8 cellular contexts compared by ENCODE assay signal in genomic region chrX:14029425-14030247, GRCh38. TPM values are rescaled to one million over a fixed set of nuclear protein-coding genes. Genes with fewer than 3 reads are reported as not detected.
A peak's percentile ranks its signal among the peaks of the same experiment; 100 is the strongest.
DNase-seq lines count a peak whose midpoint lies in the region; ATAC-seq, FAIRE-seq and TF ChIP-seq lines count a peak whose summit lies in the region.

GEMIN8 (minus strand) TSS chrX:14029892; CDS start chrX:14021478, 8,414 bp downstream.

- H3K36me3 ChIP-seq in astrocyte (ENCODE audit: insufficient read depth, low read length) (no peaks in the 10 kb centered on the region), hepatocyte (replicated peaks; ENCODE audit: insufficient read depth, low read depth) (no peaks in the 10 kb centered on the region)

- H3K27ac ChIP-seq in astrocyte (ENCODE audit: low read depth, low read length) = peak within 1 kb of the TSS; percentile 90
- peak within 1 kb of the TSS; percentile 86 for H3K27ac ChIP-seq in hepatocyte

- no peaks in the 10 kb centered on the region for H3K36me3 Mint-ChIP-seq in astrocyte (ENCODE audit: low read depth, unreplicated experiment)

- no peaks in the 10 kb centered on the region for H3K27me3 Mint-ChIP-seq in astrocyte (ENCODE audit: low read depth, unreplicated experiment)

- peak; percentile 74 for FAIRE-seq in astrocyte (lab: Jason Lieb, UNC)

- peak; percentile 53 for DNase-seq in NCI-H1694 treated with DMSO at 0.1 percent for 48 hours (lab: John Stamatoyannopoulos, UW)
- DNase-seq in T-helper 22 cell (ENCODE audit: low read depth) = peak; percentile 86
- peak; percentile 86 for DNase-seq in astrocyte (ENCODE audit: low read depth)
- DNase-seq in hepatocyte (ENCODE audit: low spot score) = peak; percentile 91
- peak; percentile 91 for DNase-seq in retina
- no peak for DNase-seq in cortex of kidney (lab: John Stamatoyannopoulos, UW)

- peak within 1 kb of the TSS; percentile 95 for H3K4me3 Mint-ChIP-seq in astrocyte (ENCODE audit: unreplicated experiment)

- H3K9me3 Mint-ChIP-seq in astrocyte (ENCODE audit: unreplicated experiment) = no peaks in the 10 kb centered on the region

- peak within 1 kb of the TSS; percentile 70 for H3K4me3 ChIP-seq in astrocyte (ENCODE audit: insufficient read depth, low read depth, low read length)
- H3K4me3 ChIP-seq in hepatocyte = peak within 1 kb of the TSS; percentile 36

- H3K79me2 ChIP-seq in astrocyte (ENCODE audit: insufficient read depth, low read length) (no peaks in the 10 kb centered on the region), hepatocyte (peaks cover 6% of the 10 kb centered on the region)

- peak within 1 kb of the TSS; percentile 47 for H2AFZ ChIP-seq in astrocyte (ENCODE audit: low read depth, low read length)
- peak within 1 kb of the TSS; percentile 66 for H2AFZ ChIP-seq in hepatocyte

- H3K4me1 Mint-ChIP-seq in astrocyte (ENCODE audit: low read depth, unreplicated experiment) = peaks cover 15% of the 10 kb centered on the region

- peaks cover 25% of the 10 kb centered on the region for H3K4me1 ChIP-seq in astrocyte (ENCODE audit: insufficient read depth, low read length)
- H3K4me1 ChIP-seq in hepatocyte (ENCODE audit: insufficient read depth) = no peaks in the 10 kb centered on the region

- peak within 1 kb of the TSS; percentile 86 for H3K4me2 ChIP-seq in astrocyte (ENCODE audit: low read length)
- H3K4me2 ChIP-seq in hepatocyte = peak within 1 kb of the TSS; percentile 70

- ATAC-seq in HG02884 (IDR thresholded peaks at IDR 0.05; ENCODE audit: unreplicated experiment) = peak; percentile 77

- TF ChIP-seq POLR2A in GM15510 (IDR thresholded peaks at IDR 0.05; ENCODE audit: borderline replicate concordance, extremely low read depth, insufficient read length) = peak; percentile 82

- TF ChIP-seq CTCF in astrocyte (IDR thresholded peaks at IDR 0.05; ENCODE audit: insufficient read depth, low read depth, low read length) (no peak), hepatocyte (IDR thresholded peaks at IDR 0.05; ENCODE audit: poor library complexity) (no peak)

- H4K20me1 ChIP-seq in astrocyte (ENCODE audit: insufficient read depth, low read length) = no peaks in the 10 kb centered on the region
- no peaks in the 10 kb centered on the region for H4K20me1 ChIP-seq in hepatocyte (ENCODE audit: insufficient read depth, poor library complexity, severe bottlenecking)

- no peaks in the 10 kb centered on the region for H3K9me2 ChIP-seq in hepatocyte (replicated peaks; ENCODE audit: insufficient read depth)

- WGBS in hepatocyte (ENCODE audit: low lambda C conversion rate, missing lambda C conversion rate) = 45% methylated on average over 60 of the region's 71 CpGs

- H3K9me3 ChIP-seq in astrocyte (ENCODE audit: insufficient read depth, low read depth, low read length) (no peaks in the 10 kb centered on the region), hepatocyte (ENCODE audit: low read depth) (no peaks in the 10 kb centered on the region)

- H3K27ac Mint-ChIP-seq in astrocyte (ENCODE audit: unreplicated experiment) = peak within 1 kb of the TSS; percentile 95

- H3K27me3 ChIP-seq in astrocyte (ENCODE audit: insufficient read depth, low read length) (no peaks in the 10 kb centered on the region), hepatocyte (no peaks in the 10 kb centered on the region)

- H3K9ac ChIP-seq in astrocyte (ENCODE audit: low read length) = peak within 1 kb of the TSS; percentile 96

RNA-seq across cellular contexts. Expression of gene GEMIN8, which starts in this region (rescaled TPM):
- total RNA-seq in astrocyte (9.5 and 10.5 TPM in 2 replicates), hepatocyte (12.5 and 15.8 TPM in 2 replicates)
- polyA plus RNA-seq in hepatocyte = 12.4 and 12.5 TPM in 2 replicates
